Comparison of ENCODE assay signal across 18 cellular contexts in genomic region chr5:161369032-161369431, GRCh38.
DNase-seq lines count a peak whose midpoint lies in the region; ATAC-seq and TF ChIP-seq lines count a peak whose summit lies in the region.
"Had no signal": no experiment of that assay in that cellular context is flagged by ENCODE, and none has a peak within 500 bp of the region (broad histone marks: within the 10 kb centered on the region; RNA-seq: fewer than 3 reads in every experiment).

No MANE protein-coding gene starts in this region.

- H3K79me2 ChIP-seq in neural progenitor cell (ENCODE audit: low read depth), result no peaks in the 10 kb centered on the region

- peak; percentile 1 for DNase-seq in A673 (ENCODE audit: low spot score)
- DNase-seq in endodermal cell, result peak; percentile 62
- peak; percentile 19 for DNase-seq in neural progenitor cell (ENCODE audit: low spot score)
- no peak for DNase-seq in posterior vena cava (ENCODE audit: low spot score)
- DNase-seq in NCI-H2081 (lab: John Stamatoyannopoulos, UW), result no peak
- DNase-seq: Caco-2; CD4-positive, CD25-positive, alpha-beta regulatory T cell; CD8-positive, alpha-beta T cell; DMS153; DND-41; GM23248; H7; HCEC 1CT had no signal

- H3K4me1 ChIP-seq in A673 (ENCODE audit: insufficient read depth, low read length, poor library complexity, severe bottlenecking) (no peaks in the 10 kb centered on the region), HEK293 (ENCODE audit: control insufficient read depth, insufficient read depth, low read length) (no peaks in the 10 kb centered on the region), endodermal cell (ENCODE audit: control insufficient read depth, insufficient read depth, low read length) (peaks cover 11% of the 10 kb centered on the region), neural progenitor cell (peaks cover 12% of the 10 kb centered on the region)
- H3K4me1 ChIP-seq: BLaER1, Caco-2 had no signal

- H3K4me3 Mint-ChIP-seq in endodermal cell, result no peak overlapping the region
- H3K4me3 Mint-ChIP-seq in neural progenitor cell, result peak overlapping the region; percentile 3
- H3K4me3 Mint-ChIP-seq: B cell; CD4-positive, CD25-positive, alpha-beta regulatory T cell; CD8-positive, alpha-beta T cell had no signal

- no peaks in the 10 kb centered on the region for H3K27me3 ChIP-seq in A673 (replicated peaks; ENCODE audit: insufficient read depth, low read depth, low read length, poor library complexity)
- peaks cover 27% of the 10 kb centered on the region for H3K27me3 ChIP-seq in endodermal cell (ENCODE audit: control insufficient read depth, insufficient read depth, low read length, poor library complexity, severe bottlenecking)
- H3K27me3 ChIP-seq in neural progenitor cell, result no peaks in the 10 kb centered on the region
- H3K27me3 ChIP-seq: BLaER1 had no signal

- no peak overlapping the region for H3K4me3 ChIP-seq in A673 (ENCODE audit: low read depth, low read length, poor library complexity, severe bottlenecking)
- H3K4me3 ChIP-seq in HEK293 (ENCODE audit: low read depth, low read length), result no peak overlapping the region
- H3K4me3 ChIP-seq in endodermal cell (ENCODE audit: low read length), result no peak overlapping the region
- H3K4me3 ChIP-seq in neural progenitor cell, result no peak overlapping the region
- H3K4me3 ChIP-seq: BLaER1, GM23248 had no signal

- H3K27ac ChIP-seq in A673 (ENCODE audit: low read depth, low read length, poor library complexity, severe bottlenecking) (no peak overlapping the region), HEK293 (ENCODE audit: extremely low read depth, low read depth, low read length) (no peak overlapping the region), endodermal cell (ENCODE audit: low read depth, low read length) (peak overlapping the region; percentile 21), neural progenitor cell (no peak overlapping the region)
- H3K27ac ChIP-seq: BLaER1, C4-2B, GM23248 had no signal

- no peaks in the 10 kb centered on the region for H3K9me3 ChIP-seq in A673 (ENCODE audit: low read depth, low read length, poor library complexity, severe bottlenecking)
- H3K9me3 ChIP-seq in HEK293 (ENCODE audit: control insufficient read depth, insufficient read depth, low read depth, low read length), result no peaks in the 10 kb centered on the region
- H3K9me3 ChIP-seq in endodermal cell (ENCODE audit: control insufficient read depth, low read length), result no peaks in the 10 kb centered on the region
- H3K9me3 ChIP-seq in neural progenitor cell (ENCODE audit: low read depth), result no peaks in the 10 kb centered on the region
- H3K9me3 ChIP-seq: BLaER1, Caco-2 had no signal

- peaks cover 51% of the 10 kb centered on the region for H3K27me3 Mint-ChIP-seq in endodermal cell (ENCODE audit: insufficient read depth)
- peaks cover 4% of the 10 kb centered on the region for H3K27me3 Mint-ChIP-seq in neural progenitor cell (ENCODE audit: insufficient read depth, low read depth)
- H3K27me3 Mint-ChIP-seq: B cell; CD4-positive, CD25-positive, alpha-beta regulatory T cell had no signal

- H3K9ac ChIP-seq in endodermal cell (ENCODE audit: extremely low read depth, low read length, poor library complexity, severe bottlenecking) (no peak overlapping the region), neural progenitor cell (no peak overlapping the region)
- H3K9ac ChIP-seq: BLaER1, GM23248 had no signal

- intact Hi-C loops in A673 (cut with micrococcal nuclease; ENCODE audit: unreplicated experiment), result no loop called here
- intact Hi-C loops in posterior vena cava (cut with DNase I), result no loop called here

- 0 to 11% methylated on average over 1 to 2 of the region's 2 CpGs for WGBS in endodermal cell (ENCODE audit: insufficient coverage in 1 of 2, insufficient read length in 1 of 2), 2 experiments

- TF ChIP-seq CTCF in A673 (conservative IDR thresholded peaks at IDR 0.05; ENCODE audit: low read depth, low read length) (no peak), HEK293 (tag by site-specific recombination; IDR thresholded peaks at IDR 0.05) (no peak), endodermal cell (conservative IDR thresholded peaks at IDR 0.05) (no peak), neural progenitor cell (IDR thresholded peaks at IDR 0.05) (no peak)

- H3K4me1 Mint-ChIP-seq in endodermal cell, result peaks cover 17% of the 10 kb centered on the region
- H3K4me1 Mint-ChIP-seq in neural progenitor cell, result peaks cover 50% of the 10 kb centered on the region
- H3K4me1 Mint-ChIP-seq: B cell; CD4-positive, CD25-positive, alpha-beta regulatory T cell had no signal

- H3K36me3 ChIP-seq in A673 (ENCODE audit: insufficient read depth, low read length, poor library complexity, severe bottlenecking), result no peaks in the 10 kb centered on the region
- H3K36me3 ChIP-seq in HEK293 (ENCODE audit: control insufficient read depth in 2 of 2, insufficient read depth in 1 of 2, low read length in 2 of 2), result no peaks in the 10 kb centered on the region
- no peaks in the 10 kb centered on the region for H3K36me3 ChIP-seq in endodermal cell (ENCODE audit: control insufficient read depth, insufficient read depth, low read length)
- H3K36me3 ChIP-seq in neural progenitor cell, result no peaks in the 10 kb centered on the region
- H3K36me3 ChIP-seq: BLaER1 had no signal

- no peaks in the 10 kb centered on the region for H3K9me3 Mint-ChIP-seq in endodermal cell
- no peaks in the 10 kb centered on the region for H3K9me3 Mint-ChIP-seq in neural progenitor cell
- H3K9me3 Mint-ChIP-seq: CD4-positive, CD25-positive, alpha-beta regulatory T cell had no signal

- no TSS peak for BruUV-seq in A673 (replicated peaks; lab: Mats Ljungman, UMichigan)

- POLR2A ChIA-PET in A673 (lab: Charles Lee; ENCODE audit: low non-redundant PET), result no interaction called here
- POLR2A ChIA-PET in HEK293 (lab: Yijun Ruan, JAX), result no interaction called here

- H3K27ac Mint-ChIP-seq in endodermal cell (no peak overlapping the region), neural progenitor cell (peak overlapping the region; percentile 58)
- H3K27ac Mint-ChIP-seq: B cell; CD4-positive, CD25-positive, alpha-beta regulatory T cell; CD8-positive, alpha-beta T cell had no signal

- no peak for ATAC-seq in GM18873 (IDR thresholded peaks at IDR 0.05; ENCODE audit: low FRiP score, unreplicated experiment)
- ATAC-seq: CD8-positive, alpha-beta T cell had no signal

- H2AFZ ChIP-seq in neural progenitor cell (replicated peaks), result no peak overlapping the region
- H2AFZ ChIP-seq: GM23248 had no signal

- CTCF ChIA-PET in A673 (lab: Charles Lee) (no interaction called here), HEK293 (lab: Yijun Ruan, JAX) (no interaction called here)

- no peaks in the 10 kb centered on the region for H3F3A ChIP-seq in neural progenitor cell (ENCODE audit: low read depth)

- no peaks in the 10 kb centered on the region for H3K36me3 Mint-ChIP-seq in endodermal cell (ENCODE audit: low read depth)
- no peaks in the 10 kb centered on the region for H3K36me3 Mint-ChIP-seq in neural progenitor cell
- H3K36me3 Mint-ChIP-seq: CD4-positive, CD25-positive, alpha-beta regulatory T cell; CD8-positive, alpha-beta T cell had no signal

- no peaks in the 10 kb centered on the region for H4K20me1 ChIP-seq in neural progenitor cell (ENCODE audit: low read depth)
- H4K20me1 ChIP-seq: BLaER1 had no signal

- peak overlapping the region; percentile 23 for H3K4me2 ChIP-seq in neural progenitor cell
- H3K4me2 ChIP-seq: BLaER1 had no signal

TF ChIP-seq in HEK293, 187 proteins besides CTCF, POLR2A, EP300 and RAD21:
- no peak for TF ChIP-seq HIC1 (tag by site-specific recombination; IDR thresholded peaks at IDR 0.05)
- no peak for TF ChIP-seq ZNF138 (tag by site-specific recombination; IDR thresholded peaks at IDR 0.05; ENCODE audit: borderline replicate concordance)
- TF ChIP-seq TCF7L2 (IDR thresholded peaks at IDR 0.05; ENCODE audit: borderline replicate concordance, low read depth, low read length), result peak; percentile 42; the same call in 1 of the 2 replicates

Comparison
In these comparisons a context has a peak if more than half of its experiments do, and no peak if none do; other contexts are left out.
1. DNase-seq: peak in A673 (single experiment), endodermal cell (single experiment) and neural progenitor cell (single experiment); none in posterior vena cava (single experiment) and NCI-H2081 (0 of 2).